28 cellular contexts compared by ENCODE assay signal in genomic region chr10:99389721-99390480, GRCh38.
"Had no signal": no experiment of that assay in that cellular context is flagged by ENCODE, and none has a peak within 500 bp of the region (broad histone marks: within the 10 kb centered on the region; RNA-seq: fewer than 3 reads in every experiment).

No MANE protein-coding gene starts in this region.

- H3K9ac ChIP-seq: parathyroid adenoma had no signal

- H3K27ac ChIP-seq: colonic mucosa, epithelial cell of prostate, gastrocnemius medialis, hepatocyte, left lung, neutrophil, parathyroid adenoma, sigmoid colon, stomach, testis, tibial artery, upper lobe of left lung had no signal

- H3K27me3 ChIP-seq: colonic mucosa, gastrocnemius medialis, heart left ventricle, left lung, right atrium auricular region, sigmoid colon, stomach, testis, tibial artery, upper lobe of left lung had no signal

- H3K36me3 ChIP-seq: colonic mucosa, gastrocnemius medialis, left lung, neutrophil, right atrium auricular region, upper lobe of left lung had no signal

- H2AFZ ChIP-seq: hepatocyte, parathyroid adenoma had no signal

- ATAC-seq: esophagus mucosa; gastrocnemius medialis; heart left ventricle; left cardiac atrium; left lung; mucosa of descending colon; natural killer cell treated with Interleukin-12 subunit alpha and Interleukin-12 subunit beta and Interleukin-15 and Interleukin-18, amount 100 ng/mL, for 72 hours; stimulated activated effector memory CD8-positive, alpha-beta T cell treated with anti-CD3 and anti-CD28 coated beads, Interleukin-12 subunit alpha, Interleukin-12 subunit beta, amount 100 ng/mL, for 72 hours had no signal

- FAIRE-seq: urothelium cell line had no signal

- DNase-seq: colonic mucosa; effector CD8-positive, alpha-beta T cell; endodermal cell; foreskin fibroblast; gastrocnemius medialis; heart left ventricle; left cardiac atrium; left lung; mesenchymal stem cell; mucosa of descending colon; naive B cell; sigmoid colon; stimulated activated CD4-positive, alpha-beta T cell treated with anti-CD3 and anti-CD28 coated beads, Interleukin-2, amount 100 ng/mL, for 24 hours; stimulated activated CD4-positive, alpha-beta T cell treated with anti-CD3 and anti-CD28 coated beads, Interleukin-4, amount 100 ng/mL, for 24 hours; stimulated activated naive CD4-positive, alpha-beta T cell treated with Interleukin-2 at 50 U/mL for 16 hours; stomach; testis; tibial artery; upper lobe of left lung had no signal

- H3K4me2 ChIP-seq: hepatocyte had no signal

- H3K9me3 ChIP-seq: colonic mucosa, gastrocnemius medialis, heart left ventricle, left lung, mucosa of descending colon, neutrophil, right atrium auricular region, sigmoid colon, stomach, testis, tibial artery, upper lobe of left lung had no signal

- H3K4me1 ChIP-seq: colonic mucosa, left lung, parathyroid adenoma had no signal

- H3K79me2 ChIP-seq: hepatocyte, parathyroid adenoma had no signal

- H3K4me3 ChIP-seq: colonic mucosa, gastrocnemius medialis, heart left ventricle, hepatocyte, left lung, mucosa of descending colon, right atrium auricular region, sigmoid colon, stomach, testis, tibial artery, upper lobe of left lung had no signal
